28 cellular contexts compared by ENCODE assay signal in genomic region chr14:50069325-50069724, GRCh38.
"Had no signal": no experiment of that assay in that cellular context is flagged by ENCODE, and none has a peak within 500 bp of the region (broad histone marks: within the 10 kb centered on the region; RNA-seq: fewer than 3 reads in every experiment).

No MANE protein-coding gene starts in this region.

- H3K4me3 ChIP-seq: pancreas, psoas muscle, sigmoid colon, smooth muscle cell, testis, uterus had no signal

- H3K27me3 ChIP-seq: brain microvascular endothelial cell, pancreas, sigmoid colon, testis, uterus had no signal

- H3K9me3 ChIP-seq: pancreas, psoas muscle, sigmoid colon, testis, uterus had no signal

- H3K4me1 ChIP-seq: pancreas, psoas muscle, sigmoid colon, testis, uterus had no signal

- H3K27ac Mint-ChIP-seq: activated CD4-positive, alpha-beta T cell treated with anti-CD3 and anti-CD28 coated beads for 36 hours; activated naive CD4-positive, alpha-beta T cell treated with anti-CD3 and anti-CD28 coated beads for 36 hours; activated naive CD8-positive, alpha-beta T cell treated with anti-CD3 and anti-CD28 coated beads, Interleukin-2, amount 10 ng/mL, durations not matched to agents 7 days and 5 days; activated T-helper 1 cell treated with anti-CD3 and anti-CD28 coated beads, Interleukin-12 subunit alpha, Interleukin-12 subunit beta, Interleukin-2, Interleukin-4 antibody, amounts not matched to agents 30 ng/mL and 10 ng/mL and 1 ng/mL, durations not matched to agents 14 hours and 24 hours and 36 hours; memory B cell; type B pancreatic cell had no signal

- H3K4me3 Mint-ChIP-seq: activated CD4-positive, alpha-beta T cell treated with anti-CD3 and anti-CD28 coated beads for 36 hours; activated naive CD4-positive, alpha-beta T cell treated with anti-CD3 and anti-CD28 coated beads for 36 hours; activated naive CD8-positive, alpha-beta T cell treated with anti-CD3 and anti-CD28 coated beads, Interleukin-2, amount 10 ng/mL, durations not matched to agents 7 days and 5 days; activated T-helper 1 cell treated with anti-CD3 and anti-CD28 coated beads, Interleukin-12 subunit alpha, Interleukin-12 subunit beta, Interleukin-2, Interleukin-4 antibody, amounts not matched to agents 30 ng/mL and 10 ng/mL and 1 ng/mL, durations not matched to agents 14 hours and 24 hours and 36 hours; memory B cell; neural crest cell; type B pancreatic cell had no signal

- H3K27ac ChIP-seq: brain microvascular endothelial cell, pancreas, psoas muscle, sigmoid colon, testis, uterus had no signal

- ATAC-seq: esophagus mucosa, pancreas, psoas muscle had no signal

- H3K27me3 Mint-ChIP-seq: activated CD4-positive, alpha-beta T cell treated with anti-CD3 and anti-CD28 coated beads for 36 hours; activated naive CD8-positive, alpha-beta T cell treated with anti-CD3 and anti-CD28 coated beads, Interleukin-2, amount 10 ng/mL, durations not matched to agents 7 days and 5 days; memory B cell; type B pancreatic cell had no signal

- H3K4me1 Mint-ChIP-seq: neural crest cell had no signal

- H3K9me3 Mint-ChIP-seq: activated naive CD4-positive, alpha-beta T cell treated with anti-CD3 and anti-CD28 coated beads for 36 hours; activated naive CD8-positive, alpha-beta T cell treated with anti-CD3 and anti-CD28 coated beads, Interleukin-2, amount 10 ng/mL, durations not matched to agents 7 days and 5 days; activated T-helper 1 cell treated with anti-CD3 and anti-CD28 coated beads, Interleukin-12 subunit alpha, Interleukin-12 subunit beta, Interleukin-2, Interleukin-4 antibody, amounts not matched to agents 30 ng/mL and 10 ng/mL and 1 ng/mL, durations not matched to agents 14 hours and 24 hours and 36 hours; memory B cell had no signal

- H3K36me3 ChIP-seq: brain microvascular endothelial cell, pancreas, sigmoid colon, uterus had no signal

- DNase-seq: activated CD4-positive, alpha-beta T cell treated with anti-CD3 and anti-CD28 coated beads for 36 hours; activated CD4-positive, alpha-beta T cell treated with anti-CD3 and anti-CD28 coated beads, Interleukin-2, amount 50 U/mL, for 4 hours; activated CD4-positive, CD25-positive, alpha-beta regulatory T cell; activated effector memory CD4-positive, alpha-beta T cell treated with anti-CD3 and anti-CD28 coated beads, Interleukin-2, amount 50 U/mL, for 16 hours; activated naive CD4-positive, alpha-beta T cell treated with anti-CD3 and anti-CD28 coated beads for 36 hours; activated naive CD8-positive, alpha-beta T cell treated with anti-CD3 and anti-CD28 coated beads, Interleukin-2, amount 10 ng/mL, durations not matched to agents 7 days and 5 days; activated T-cell treated with anti-CD3 and anti-CD28 coated beads for 4 hours; amniotic stem cell; brain microvascular endothelial cell; cortex of kidney; foreskin fibroblast; head of caudate nucleus; hippocampal formation; kidney; nucleus accumbens; pancreas; psoas muscle; sigmoid colon; stimulated activated CD4-positive, alpha-beta T cell treated with anti-CD3 and anti-CD28 coated beads, Interleukin-1b, Interleukin-23, amount 100 ng/mL, for 48 hours; stimulated activated naive CD4-positive, alpha-beta T cell; testis; uterus had no signal
